13 cellular contexts compared by ENCODE assay signal in genomic region chr14:29858299-29858698, GRCh38.
A peak's percentile ranks its signal among the peaks of the same experiment; 100 is the strongest.
DNase-seq lines count a peak whose midpoint lies in the region; ATAC-seq, FAIRE-seq and TF ChIP-seq lines count a peak whose summit lies in the region.
"Had no signal": no experiment of that assay in that cellular context is flagged by ENCODE, and none has a peak within 500 bp of the region (broad histone marks: within the 10 kb centered on the region; RNA-seq: fewer than 3 reads in every experiment).

No MANE protein-coding gene starts in this region.

- H3F3A ChIP-seq in GM23338 (replicated peaks; ENCODE audit: low read depth): no peaks in the 10 kb centered on the region

- H4K20me1 ChIP-seq in GM23338 (replicated peaks; ENCODE audit: insufficient read depth): no peaks in the 10 kb centered on the region
- H4K20me1 ChIP-seq in osteoblast (ENCODE audit: insufficient read depth, low read length): peaks cover 6% of the 10 kb centered on the region

- H2AFZ ChIP-seq in GM23338: no peak overlapping the region
- H2AFZ ChIP-seq in osteoblast (ENCODE audit: low read length): no peak overlapping the region

- no peaks in the 10 kb centered on the region for H3K27me3 ChIP-seq in upper lobe of right lung
- H3K27me3 ChIP-seq in GM23338 (ENCODE audit: insufficient read depth): no peaks in the 10 kb centered on the region
- no peaks in the 10 kb centered on the region for H3K27me3 ChIP-seq in osteoblast (ENCODE audit: insufficient read depth, low read length)
- H3K27me3 ChIP-seq in pancreas: no peaks in the 10 kb centered on the region
- H3K27me3 ChIP-seq: heart left ventricle had no signal

- peaks cover 4% of the 10 kb centered on the region; the same call in 1 of the 2 replicates for H3K9me2 ChIP-seq in GM23338 (ENCODE audit: insufficient read depth)

- H3K36me3 ChIP-seq in upper lobe of right lung (no peaks in the 10 kb centered on the region), GM23338 (ENCODE audit: insufficient read depth) (no peaks in the 10 kb centered on the region), osteoblast (ENCODE audit: insufficient read depth, low read length) (no peaks in the 10 kb centered on the region), pancreas (no peaks in the 10 kb centered on the region)
- H3K36me3 ChIP-seq: heart left ventricle had no signal

- no peak overlapping the region for H3K4me3 ChIP-seq in upper lobe of right lung
- H3K4me3 ChIP-seq in GM23338: no peak overlapping the region
- H3K4me3 ChIP-seq in osteoblast (ENCODE audit: insufficient read depth, low read length): no peak overlapping the region
- no peak overlapping the region for H3K4me3 ChIP-seq in pancreas
- H3K4me3 ChIP-seq: heart left ventricle, SK-N-MC had no signal

- peak; percentile 67 for DNase-seq in RPMI8226
- no peak for DNase-seq in upper lobe of right lung
- no peak for DNase-seq in GM23338 (ENCODE audit: low spot score)
- DNase-seq in osteoblast (ENCODE audit: insufficient read length, low spot score, missing footprints): no peak
- DNase-seq in pancreas: no peak
- DNase-seq: activated CD8-positive, alpha-beta memory T cell treated with anti-CD3 and anti-CD28 coated beads, Interleukin-2, amount 50 U/mL, for 4 hours; cortex of kidney; heart left ventricle; NCI-H187 had no signal

- intact Hi-C loops in upper lobe of right lung (cut with DNase I): no loop called here
- intact Hi-C loops in pancreas (cut with DNase I): no loop called here

- WGBS in pancreas, 2 donors: 88 to 93% methylated on average over 3 of the region's 3 CpGs

- H3K4me1 Mint-ChIP-seq in GM23338: no peaks in the 10 kb centered on the region

- H3K9me3 ChIP-seq in upper lobe of right lung (no peaks in the 10 kb centered on the region), osteoblast (ENCODE audit: low read depth, low read length) (no peaks in the 10 kb centered on the region), pancreas (no peaks in the 10 kb centered on the region)

- FAIRE-seq in pancreas (lab: Jason Lieb, UNC): no peak

- no peak for TF ChIP-seq CTCF in upper lobe of right lung (IDR thresholded peaks at IDR 0.05)
- no peak for TF ChIP-seq CTCF in GM23338 (conservative IDR thresholded peaks at IDR 0.05; ENCODE audit: low read depth in 2 of 2)
- TF ChIP-seq CTCF in osteoblast (IDR thresholded peaks at IDR 0.05; ENCODE audit: extremely low read depth, low read depth, low read length): no peak
- no peak for TF ChIP-seq CTCF in pancreas (IDR thresholded peaks at IDR 0.05)

- H3K79me2 ChIP-seq in GM23338 (replicated peaks; ENCODE audit: insufficient read depth): no peaks in the 10 kb centered on the region
- peaks cover 43% of the 10 kb centered on the region for H3K79me2 ChIP-seq in osteoblast (ENCODE audit: insufficient read depth, low read length)

- peaks cover 30% of the 10 kb centered on the region for H3K9me3 Mint-ChIP-seq in GM23338

- peaks cover 5% of the 10 kb centered on the region for H3K27me3 Mint-ChIP-seq in GM23338 (ENCODE audit: insufficient read depth, low read depth, poor library complexity)

- ATAC-seq in GM18858 (IDR thresholded peaks at IDR 0.05; ENCODE audit: unreplicated experiment): peak; percentile 89
- peak; percentile 96 for ATAC-seq in GM21526 (IDR thresholded peaks at IDR 0.05; ENCODE audit: low FRiP score, unreplicated experiment)
- ATAC-seq in HG03139 (IDR thresholded peaks at IDR 0.05; ENCODE audit: unreplicated experiment): peak; percentile 86
- ATAC-seq in upper lobe of right lung: no peak
- ATAC-seq in GM23338: no peak
- ATAC-seq in pancreas: no peak
- ATAC-seq: heart left ventricle had no signal

- no peak overlapping the region for H3K4me3 Mint-ChIP-seq in GM23338

- H3K27ac ChIP-seq in upper lobe of right lung (no peak overlapping the region), GM23338 (ENCODE audit: low read depth) (no peak overlapping the region), osteoblast (ENCODE audit: low read depth, low read length) (no peak overlapping the region), pancreas (no peak overlapping the region)
- H3K27ac ChIP-seq: heart left ventricle, SK-N-MC had no signal

- H3K36me3 Mint-ChIP-seq in GM23338 (ENCODE audit: low read depth): peaks cover 23% of the 10 kb centered on the region

- H3K4me1 ChIP-seq in upper lobe of right lung (no peaks in the 10 kb centered on the region), GM23338 (ENCODE audit: insufficient read depth) (no peaks in the 10 kb centered on the region), osteoblast (ENCODE audit: insufficient read depth, low read length) (no peaks in the 10 kb centered on the region), pancreas (no peaks in the 10 kb centered on the region)

- H3K27ac Mint-ChIP-seq in GM23338: no peak overlapping the region

- no peak overlapping the region for H3K4me2 ChIP-seq in GM23338
- H3K4me2 ChIP-seq in osteoblast (ENCODE audit: insufficient read depth, low read length): no peak overlapping the region

TF ChIP-seq in GM23338, 12 proteins besides CTCF, POLR2A, EP300 and RAD21 (continues in another document):
- TF ChIP-seq ZNF331 (CRISPR knock-in tag; IDR thresholded peaks at IDR 0.05; ENCODE audit: low read depth) (no peak), EZH2 (IDR thresholded peaks at IDR 0.05; ENCODE audit: low read depth, unreplicated experiment) (no peak), NANOG (IDR thresholded peaks at IDR 0.05; ENCODE audit: borderline replicate concordance) (no peak), ZNF462 (CRISPR knock-in tag; IDR thresholded peaks at IDR 0.05) (no peak), ETS1 (IDR thresholded peaks at IDR 0.05) (no peak), EZH2phosphoT487 (IDR thresholded peaks at IDR 0.05; ENCODE audit: unreplicated experiment) (no peak), STAT1 (IDR thresholded peaks at IDR 0.05; ENCODE audit: unreplicated experiment) (no peak), JUNB (IDR thresholded peaks at IDR 0.05; ENCODE audit: unreplicated experiment) (no peak)

Comparison
In these comparisons a context has a peak if more than half of its experiments do, and no peak if none do; other contexts are left out.
1. ATAC-seq: peak in GM18858 (single experiment), GM21526 (single experiment) and HG03139 (single experiment); none in upper lobe of right lung (single experiment), GM23338 (single experiment) and pancreas (0 of 4).